ENCODE assay signal across 1 cellular context in genomic region chr19:13794752-13795589, GRCh38.
TF ChIP-seq lines count a peak whose summit lies in the region.

ZSWIM4 (plus strand) TSS chr19:13795443; CDS start chr19:13795649, 206 bp downstream.

TF ChIP-seq in K562, 482 proteins besides CTCF, POLR2A, EP300 and RAD21 (continued from another document and continues in another):
- TF ChIP-seq ELK1 (CRISPR knock-in tag; IDR thresholded peaks at IDR 0.05), result no peak
- no peak for TF ChIP-seq KAT2B (IDR thresholded peaks at IDR 0.05; ENCODE audit: low read depth, low read length)
- TF ChIP-seq CHD4 (IDR thresholded peaks at IDR 0.05; ENCODE audit: insufficient read depth, insufficient replicate concordance, low read depth, low read length, poor library complexity, severe bottlenecking), result peak; percentile 93
- 0 out of 2 replicates have a peak, but pooled peaks have one; percentile 14 for TF ChIP-seq ATF4 (CRISPR knock-in tag; IDR thresholded peaks at IDR 0.05)
- TF ChIP-seq HMGN3 (IDR thresholded peaks at IDR 0.05; ENCODE audit: borderline replicate concordance, extremely low read depth, insufficient read length, low read depth, low read length), result peak; percentile 49
- peak; percentile 28; the same call in 1 of the 2 replicates for TF ChIP-seq ZNF395 (CRISPR knock-in tag; IDR thresholded peaks at IDR 0.05)
- TF ChIP-seq SAP30 (IDR thresholded peaks at IDR 0.05; ENCODE audit: borderline replicate concordance, insufficient read depth, low read depth, low read length, poor library complexity, severe bottlenecking), result no peak
- no peak for TF ChIP-seq NR2C1 (IDR thresholded peaks at IDR 0.05)
- no peak for TF ChIP-seq NR2C1 (tag; IDR thresholded peaks at IDR 0.05)
- TF ChIP-seq EGR1 (conservative IDR thresholded peaks at IDR 0.05), result peak; percentile 90
- TF ChIP-seq VEZF1 (CRISPR knock-in tag; IDR thresholded peaks at IDR 0.05), result peak; percentile 98
- peak; percentile 40; the same call in 1 of the 2 replicates for TF ChIP-seq ETV1 (tag; conservative IDR thresholded peaks at IDR 0.05; ENCODE audit: low read depth)
- TF ChIP-seq JUND (IDR thresholded peaks at IDR 0.05; ENCODE audit: borderline replicate concordance, low read depth, low read length), result 0 out of 2 replicates have a peak, but pooled peaks have one; percentile 9
- TF ChIP-seq JUND (tag; IDR thresholded peaks at IDR 0.05; ENCODE audit: borderline replicate concordance, low read depth, low read length), result no peak
- TF ChIP-seq NEUROD1 (IDR thresholded peaks at IDR 0.05; ENCODE audit: borderline replicate concordance, low read depth, low read length, partially characterized antibody), result peak; percentile 99
- TF ChIP-seq GTF2E2 (tag; IDR thresholded peaks at IDR 0.05), result no peak
- TF ChIP-seq TAF1 (IDR thresholded peaks at IDR 0.05; ENCODE audit: control insufficient read depth, extremely low read depth, insufficient read depth, low read length, severe bottlenecking), result peak; percentile 61
- TF ChIP-seq CXXC5 (CRISPR knock-in tag; IDR thresholded peaks at IDR 0.05), result peak; percentile 85
- no peak for TF ChIP-seq ATF6 (CRISPR knock-in tag; IDR thresholded peaks at IDR 0.05)
- TF ChIP-seq E2F3 (CRISPR knock-in tag; IDR thresholded peaks at IDR 0.05), result peak; percentile 69
- 0 out of 2 replicates have a peak, but pooled peaks have one; percentile 2 for TF ChIP-seq GMEB1 (CRISPR knock-in tag; IDR thresholded peaks at IDR 0.05)
- peak in 1 of 2 experiments; percentile 97; a peak in 2 of 4 replicates for TF ChIP-seq MLLT1 (IDR thresholded peaks at IDR 0.05)
- peak; percentile 80 to 96; a peak in 3 of 4 replicates for TF ChIP-seq SRF (CRISPR knock-in tag; IDR thresholded peaks at IDR 0.05)
- no peak for TF ChIP-seq ESRRB (CRISPR knock-in tag; IDR thresholded peaks at IDR 0.05; ENCODE audit: borderline replicate concordance)
- TF ChIP-seq ASH1L (IDR thresholded peaks at IDR 0.05; ENCODE audit: borderline replicate concordance, low read depth, partially characterized antibody), result peak; percentile 99
- no peak; the same call in 1 of the 2 replicates for TF ChIP-seq CREB1 (IDR thresholded peaks at IDR 0.05)
- 0 out of 2 replicates have a peak, but pooled peaks have one; percentile 47 for TF ChIP-seq CREB1 (CRISPR knock-in tag; IDR thresholded peaks at IDR 0.05)
- peak; percentile 56; the same call in 1 of the 2 replicates for TF ChIP-seq CC2D1A (IDR thresholded peaks at IDR 0.05)
- peak; percentile 28; the same call in 1 of the 2 replicates for TF ChIP-seq BHLHE40 (IDR thresholded peaks at IDR 0.05; ENCODE audit: low read length)
- TF ChIP-seq SPI1 (IDR thresholded peaks at IDR 0.05; ENCODE audit: borderline replicate concordance, low read depth, low read length), result no peak
- TF ChIP-seq FOXK2 (conservative IDR thresholded peaks at IDR 0.05 in 1 of 2, IDR thresholded peaks at IDR 0.05 in 1 of 2; ENCODE audit: low read depth in 2 of 2), result peak; percentile 95 to 97
- peak; percentile 56; the same call in 1 of the 2 replicates for TF ChIP-seq DPF2 (IDR thresholded peaks at IDR 0.05)
- no peak for TF ChIP-seq NFE2L1 (tag; IDR thresholded peaks at IDR 0.05; ENCODE audit: borderline replicate concordance, low read depth)
- TF ChIP-seq SP1 (CRISPR knock-in tag; IDR thresholded peaks at IDR 0.05), result peak; percentile 86
- TF ChIP-seq BRD9 (IDR thresholded peaks at IDR 0.05; ENCODE audit: low read depth, partially characterized antibody), result peak; percentile 82
- no peak; the same call in 1 of the 2 replicates for TF ChIP-seq NR2C2 (CRISPR knock-in tag; IDR thresholded peaks at IDR 0.05)
- TF ChIP-seq NR2C2 (tag; IDR thresholded peaks at IDR 0.05), result peak; percentile 75
- peak; percentile 100 for TF ChIP-seq FOS (IDR thresholded peaks at IDR 0.05; ENCODE audit: extremely low read depth, insufficient read length)
- TF ChIP-seq KDM5B (IDR thresholded peaks at IDR 0.05; ENCODE audit: insufficient replicate concordance, low read depth, low read length), result peak; percentile 58
- peak; percentile 61; the same call in 1 of the 2 replicates for TF ChIP-seq ZBTB7A (IDR thresholded peaks at IDR 0.05; ENCODE audit: borderline replicate concordance, control insufficient read depth, low read depth, low read length)
- no peak for TF ChIP-seq JUN (IDR thresholded peaks at IDR 0.05; ENCODE audit: borderline replicate concordance, low read depth, low read length)
- no peak for TF ChIP-seq JUN (CRISPR knock-in tag; IDR thresholded peaks at IDR 0.05; ENCODE audit: borderline replicate concordance)
- TF ChIP-seq PBX2 (CRISPR knock-in tag; IDR thresholded peaks at IDR 0.05; ENCODE audit: low read depth), result peak; percentile 99
- TF ChIP-seq PBX2 (tag; conservative IDR thresholded peaks at IDR 0.05; ENCODE audit: low read depth), result peak; percentile 100
- TF ChIP-seq STAT5A (IDR thresholded peaks at IDR 0.05; ENCODE audit: borderline replicate concordance, low read length), result no peak
- TF ChIP-seq PATZ1 (CRISPR knock-in tag; IDR thresholded peaks at IDR 0.05; ENCODE audit: borderline replicate concordance), result no peak
- peak; percentile 98 for TF ChIP-seq RBM25 (IDR thresholded peaks at IDR 0.05; ENCODE audit: low read depth, low read length, severe bottlenecking)
- no peak for TF ChIP-seq MITF (IDR thresholded peaks at IDR 0.05)
- TF ChIP-seq ATF7 (IDR thresholded peaks at IDR 0.05), result peak; percentile 74; the same call in 1 of the 2 replicates
- peak; percentile 99 for TF ChIP-seq ZNF121 (CRISPR knock-in tag; conservative IDR thresholded peaks at IDR 0.05)
